Comparison of ENCODE assay signal across 8 cellular contexts in the genomic region with DNA sequence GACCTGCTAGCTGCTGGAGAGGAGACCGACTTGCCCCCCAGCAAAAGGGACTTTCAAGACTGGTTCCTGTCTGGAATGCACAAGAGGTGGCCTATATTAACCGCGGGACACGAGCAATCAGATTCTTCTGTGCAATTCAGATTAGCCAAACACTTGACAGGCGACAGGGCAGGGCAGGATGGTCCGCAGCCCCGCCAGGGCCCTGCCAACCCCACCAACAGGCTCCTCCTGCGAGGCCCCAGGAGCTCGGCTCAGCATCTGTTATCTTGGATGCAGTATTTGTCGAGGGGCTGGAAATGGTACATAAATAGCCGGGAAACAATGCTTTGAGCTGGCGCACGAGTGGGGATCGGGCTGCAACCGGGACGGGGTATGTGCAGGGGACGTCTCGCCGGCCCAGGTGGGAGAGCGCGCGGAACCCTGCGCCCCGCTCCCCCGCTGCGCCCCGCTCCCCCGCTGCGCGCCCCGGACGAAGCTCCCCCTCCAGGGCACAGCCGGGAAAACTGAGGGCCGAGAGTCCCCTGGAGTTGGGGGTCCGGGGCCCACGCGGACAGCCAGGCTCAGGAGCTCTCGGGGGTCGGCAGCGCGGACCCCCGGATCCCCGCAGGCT. TPM values are rescaled to one million over a fixed set of nuclear protein-coding genes. Genes with fewer than 3 reads are reported as not detected.
DNase-seq lines count a peak whose midpoint lies in the region; ATAC-seq and TF ChIP-seq lines count a peak whose summit lies in the region.

No MANE protein-coding gene starts in this region.

- ATAC-seq in Right ventricle myocardium inferior (no peak), left lung (peak; percentile 8)

- WGBS in tibial nerve, 2 donors, result 0 to 2% methylated on average over 13 to 43 of the region's 43 CpGs

- peaks cover 26% of the 10 kb centered on the region for H3K4me1 ChIP-seq in cardiac muscle cell (ENCODE audit: low read depth)
- peaks cover 2 to 4% of the 10 kb centered on the region in 2 donors for H3K4me1 ChIP-seq in ascending aorta
- peaks cover 4 to 18% of the 10 kb centered on the region in 2 donors for H3K4me1 ChIP-seq in left lung
- H3K4me1 ChIP-seq in tibial nerve, result peaks cover 0 to 49% (median 8%) of the 10 kb centered on the region in 4 donors

- TF ChIP-seq POLR2A in tibial nerve (IDR thresholded peaks at IDR 0.05), result no peak

- H3K27me3 ChIP-seq in cardiac muscle cell (no peaks in the 10 kb centered on the region), ascending aorta (no peaks in the 10 kb centered on the region), left lung (peaks cover 0 to 30% of the 10 kb centered on the region in 2 donors), tibial nerve (no peaks in the 10 kb centered on the region)

- TF ChIP-seq EP300 in tibial nerve (IDR thresholded peaks at IDR 0.05), result no peak

- H3K36me3 ChIP-seq in cardiac muscle cell (no peaks in the 10 kb centered on the region), ascending aorta (peaks cover 0 to 2% of the 10 kb centered on the region in 2 donors), left lung (no peaks in the 10 kb centered on the region), tibial nerve (no peaks in the 10 kb centered on the region)

- DNase-seq in cardiac muscle cell (ENCODE audit: low read depth in 1 of 2, low spot score in 1 of 2) (peak; percentile 9 to 66), Right ventricle myocardium inferior (ENCODE audit: missing footprints) (no peak), ascending aorta (ENCODE audit: low spot score in 2 of 2) (no peak), left lung (no peak), tibial nerve (ENCODE audit: low spot score in 2 of 2) (no peak), NCI-H1436 treated with DMSO at 0.1 percent for 48 hours (lab: John Stamatoyannopoulos, UW) (no peak), RPMI8226 (no peak)
- DNase-seq in stimulated activated CD4-positive, alpha-beta T cell treated with anti-CD3 and anti-CD28 coated beads, Interleukin-4, amount 100 ng/mL, for 1 hour, result no peak

- no peaks in the 10 kb centered on the region for H3K9me3 ChIP-seq in cardiac muscle cell (ENCODE audit: low read depth)
- H3K9me3 ChIP-seq in ascending aorta, result no peaks in the 10 kb centered on the region
- H3K9me3 ChIP-seq in left lung, result no peaks in the 10 kb centered on the region
- H3K9me3 ChIP-seq in tibial nerve, result no peaks in the 10 kb centered on the region

- intact Hi-C loops in Right ventricle myocardium inferior (cut with DNase I), result loop anchor here (1.0 to 5.0 kb wide), 2 partner anchors 46 to 85 kb away; no protein-coding TSS in a partner anchor
- intact Hi-C loops in ascending aorta (cut with DNase I), result loop anchor here (1.0 to 10.0 kb wide), 8 partner anchors 51 to 242 kb away; a partner anchor contains a TSS
- intact Hi-C loops in left lung (cut with DNase I), result no loop called here

- peak overlapping the region; percentile 88 for H3K27ac ChIP-seq in cardiac muscle cell
- H3K27ac ChIP-seq in ascending aorta, result peak overlapping the region; percentile 72 to 82
- H3K27ac ChIP-seq in left lung, result peak overlapping the region; percentile 74 to 82
- peak overlapping the region; percentile 79 to 91 (median 90) for H3K27ac ChIP-seq in tibial nerve

- TF ChIP-seq CTCF in cardiac muscle cell (IDR thresholded peaks at IDR 0.05; ENCODE audit: low read depth, low read length) (no peak), ascending aorta (IDR thresholded peaks at IDR 0.05) (no peak), left lung (IDR thresholded peaks at IDR 0.05) (no peak), tibial nerve (IDR thresholded peaks at IDR 0.05) (no peak)

- H3K4me3 ChIP-seq in cardiac muscle cell (peak overlapping the region; percentile 63), ascending aorta (peak overlapping the region; percentile 66 to 80), left lung (peak overlapping the region; percentile 51 to 52), tibial nerve (peak overlapping the region; percentile 56 to 88 (median 84))

RNA-seq across cellular contexts. Expression of a gene that starts 0.7 kb away (rescaled TPM):
- total RNA-seq in cardiac muscle cell, result 61.2 and 110 TPM in 2 replicates
- 41.6 and 60.6 TPM in 2 replicates for polyA plus RNA-seq in cardiac muscle cell
- total RNA-seq in Right ventricle myocardium inferior, result 3.9 TPM
- 42.4 TPM for total RNA-seq in ascending aorta
- 1 to 10 TPM; 6.2 to 8.0 TPM for total RNA-seq in left lung
- 10 to 100 TPM; 23.2 to 31.0 (median 27.1) TPM for total RNA-seq in tibial nerve

RNA-seq across cellular contexts. Expression of a gene that starts 21.0 kb away (rescaled TPM):
- total RNA-seq in cardiac muscle cell (0.28 and 0.39 TPM in 2 replicates), Right ventricle myocardium inferior (0.08 TPM), ascending aorta (not detected), left lung (under 1 TPM; 0.17 to 0.24 TPM), tibial nerve (1 to 10 TPM; 1.4 to 2.4 (median 1.8) TPM)
- polyA plus RNA-seq in cardiac muscle cell, result not detected in 2 replicates

Comparison
In these comparisons a context has a peak if more than half of its experiments do, and no peak if none do; other contexts are left out.
1. DNase-seq: peak in cardiac muscle cell (2 of 2); none in Right ventricle myocardium inferior (single experiment), ascending aorta (0 of 2), left lung (0 of 2), tibial nerve (0 of 2), NCI-H1436 treated with DMSO at 0.1 percent for 48 hours (single experiment), stimulated activated CD4-positive, alpha-beta T cell treated with anti-CD3 and anti-CD28 coated beads, Interleukin-4, amount 100 ng/mL, for 1 hour (single experiment) and RPMI8226 (single experiment).
2. intact Hi-C loops: an anchor here in Right ventricle myocardium inferior (1.0 to 5.0 kb wide) and ascending aorta (1.0 to 10.0 kb wide); none called in left lung.
3. Peak in every context shown above with its lines, with median percentiles within 50 percentile points of each other: H3K27ac ChIP-seq and H3K4me3 ChIP-seq.